Comparison of ENCODE assay signal across 8 cellular contexts in the genomic region with DNA sequence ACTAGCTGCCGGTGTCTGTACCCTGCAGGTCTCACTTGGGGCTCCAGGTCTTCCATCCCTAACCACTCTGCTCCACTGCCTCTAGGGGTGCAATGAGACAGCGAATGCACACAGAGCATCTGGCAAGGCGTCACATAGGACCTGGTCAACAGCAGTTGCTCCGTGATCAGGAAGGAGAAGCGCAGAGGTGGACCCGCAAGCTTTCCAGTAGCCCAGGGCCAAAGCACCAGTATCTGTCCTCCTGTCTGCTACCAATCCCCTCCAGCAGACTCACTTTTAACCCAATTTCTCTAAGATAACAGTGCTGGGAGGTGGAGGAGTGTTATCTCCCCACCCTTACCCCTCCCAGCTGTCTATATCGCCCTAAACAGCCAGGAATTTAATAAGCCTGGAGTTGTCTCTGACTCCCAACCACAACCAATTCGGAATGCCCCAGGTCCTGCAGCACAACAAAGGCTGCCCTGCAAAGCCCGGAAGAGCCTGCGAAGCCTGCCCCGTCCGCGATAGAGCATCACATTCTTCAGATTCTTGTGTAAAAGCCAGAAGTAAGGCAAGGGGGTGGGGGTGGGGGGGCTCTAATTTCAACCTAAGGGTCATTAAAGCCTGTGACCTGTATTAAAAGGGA. TPM values are rescaled to one million over a fixed set of nuclear protein-coding genes. Genes with fewer than 3 reads are reported as not detected.
A peak's percentile ranks its signal among the peaks of the same experiment; 100 is the strongest.
DNase-seq lines count a peak whose midpoint lies in the region; ATAC-seq, FAIRE-seq and TF ChIP-seq lines count a peak whose summit lies in the region.

No MANE protein-coding gene starts in this region.

- H3K36me3 ChIP-seq in CD4-positive, CD25-positive, alpha-beta regulatory T cell (ENCODE audit: control insufficient read depth, insufficient read depth, low read length) = peaks cover 25% of the 10 kb centered on the region
- peaks cover 77% of the 10 kb centered on the region for H3K36me3 ChIP-seq in MG63
- peaks cover 0 to 9% of the 10 kb centered on the region in 2 donors for H3K36me3 ChIP-seq in kidney (ENCODE audit: control insufficient read depth in 1 of 2, insufficient read depth in 2 of 2, low read length in 2 of 2)
- H3K36me3 ChIP-seq in thymus (ENCODE audit: control insufficient read depth, insufficient read depth) = peaks cover 38% of the 10 kb centered on the region

- no peaks in the 10 kb centered on the region for H3K9me3 ChIP-seq in CD4-positive, CD25-positive, alpha-beta regulatory T cell (ENCODE audit: control insufficient read depth in 2 of 2, low read length in 2 of 2)
- no peaks in the 10 kb centered on the region for H3K9me3 ChIP-seq in MG63
- no peaks in the 10 kb centered on the region for H3K9me3 ChIP-seq in kidney (ENCODE audit: control insufficient read depth in 1 of 2, low read length in 2 of 2)
- H3K9me3 ChIP-seq in thymus (ENCODE audit: control insufficient read depth) = no peaks in the 10 kb centered on the region

- no peaks in the 10 kb centered on the region for H3K9me3 Mint-ChIP-seq in CD4-positive, CD25-positive, alpha-beta regulatory T cell
- no peaks in the 10 kb centered on the region for H3K9me3 Mint-ChIP-seq in brain

- H3K27ac Mint-ChIP-seq in CD4-positive, CD25-positive, alpha-beta regulatory T cell = peak overlapping the region; percentile 91 to 99 (median 93)
- H3K27ac Mint-ChIP-seq in brain = peak overlapping the region in 4 of 5 experiments; percentile 33 to 91 (median 86)

- peak overlapping the region; percentile 82 for H3K4me3 ChIP-seq in CD4-positive, CD25-positive, alpha-beta regulatory T cell (ENCODE audit: low read depth, low read length)
- H3K4me3 ChIP-seq in MG63 (no peak overlapping the region), kidney (ENCODE audit: low read length in 2 of 2) (no peak overlapping the region), thymus (ENCODE audit: low read length) (no peak overlapping the region)

- 87% methylated on average over 13 of the region's 13 CpGs for WGBS in thymus

- peak overlapping the region in 1 of 2 donors; percentile 68 for H3K9ac ChIP-seq in kidney (ENCODE audit: low read length in 2 of 2)

- ATAC-seq in CD4-positive, CD25-positive, alpha-beta regulatory T cell (ENCODE audit: low read depth in 2 of 2) = no peak
- ATAC-seq in GM21717 (IDR thresholded peaks at IDR 0.05; ENCODE audit: unreplicated experiment) = no peak

- H3K4me3 Mint-ChIP-seq in CD4-positive, CD25-positive, alpha-beta regulatory T cell = peak overlapping the region; percentile 80 to 93 (median 90)
- H3K4me3 Mint-ChIP-seq in brain = peak overlapping the region in 1 of 5 experiments; percentile 51

- intact Hi-C loops in kidney (cut with DNase I) = no loop called here

- no peak for FAIRE-seq in kidney (lab: Jason Lieb, UNC)

- H3K27me3 Mint-ChIP-seq in CD4-positive, CD25-positive, alpha-beta regulatory T cell = no peaks in the 10 kb centered on the region
- no peaks in the 10 kb centered on the region for H3K27me3 Mint-ChIP-seq in brain

- H3K4me1 ChIP-seq in CD4-positive, CD25-positive, alpha-beta regulatory T cell (ENCODE audit: control insufficient read depth, insufficient read depth, low read length, poor library complexity, severe bottlenecking) = peaks cover 100% of the 10 kb centered on the region
- H3K4me1 ChIP-seq in kidney (ENCODE audit: control insufficient read depth in 1 of 2, insufficient read depth in 1 of 2, low read depth in 1 of 2, low read length in 2 of 2) (peaks cover 80 to 86% of the 10 kb centered on the region in 2 donors), thymus (ENCODE audit: control insufficient read depth, insufficient read depth, low read length) (peaks cover 54% of the 10 kb centered on the region)

- TF ChIP-seq CTCF in brain (conservative IDR thresholded peaks at IDR 0.05) (no peak), kidney (IDR thresholded peaks at IDR 0.05; ENCODE audit: borderline replicate concordance, extremely low read depth, insufficient read depth) (no peak)

- H3K36me3 Mint-ChIP-seq in CD4-positive, CD25-positive, alpha-beta regulatory T cell = peaks cover 25% of the 10 kb centered on the region
- H3K36me3 Mint-ChIP-seq in brain = no peaks in the 10 kb centered on the region

- H3K27me3 ChIP-seq in CD4-positive, CD25-positive, alpha-beta regulatory T cell (ENCODE audit: control insufficient read depth, insufficient read depth, low read length) = no peaks in the 10 kb centered on the region
- H3K27me3 ChIP-seq in MG63 (no peaks in the 10 kb centered on the region), thymus (ENCODE audit: control insufficient read depth, insufficient read depth) (no peaks in the 10 kb centered on the region)

- peaks cover 45 to 98% (median 76%) of the 10 kb centered on the region in 4 donors for H3K4me1 Mint-ChIP-seq in CD4-positive, CD25-positive, alpha-beta regulatory T cell
- peaks cover 87% of the 10 kb centered on the region for H3K4me1 Mint-ChIP-seq in brain

- DNase-seq in CD4-positive, CD25-positive, alpha-beta regulatory T cell = no peak
- DNase-seq in MG63 (peak; percentile 46), kidney (no peak), NCI-H524 (lab: John Stamatoyannopoulos, UW) (no peak), inferior parietal cortex (ENCODE audit: extremely low spot score) (no peak)

- H3K27ac ChIP-seq in CD4-positive, CD25-positive, alpha-beta regulatory T cell (ENCODE audit: insufficient read depth, low read length, poor library complexity, severe bottlenecking) = peak overlapping the region; percentile 96
- peak overlapping the region; percentile 87 to 89 for H3K27ac ChIP-seq in kidney (ENCODE audit: low read depth in 2 of 2, low read length in 2 of 2)
- peak overlapping the region; percentile 67 for H3K27ac ChIP-seq in thymus (ENCODE audit: low read depth)

RNA-seq across cellular contexts. Expression of a gene that starts 19.3 kb away (rescaled TPM):
- 1,341 TPM for total RNA-seq in CD4-positive, CD25-positive, alpha-beta regulatory T cell
- 10 to 100 TPM; 80.0 to 98.9 (median 93.4) TPM for polyA plus RNA-seq in CD4-positive, CD25-positive, alpha-beta regulatory T cell
- total RNA-seq in MG63 (2014; rRNA removed; shearing (Covaris generic); ENCODE audit: low replicate concordance) = 323 and 380 TPM in 2 replicates
- polyA plus RNA-seq in brain (ENCODE audit: insufficient read depth, low read depth, low replicate concordance) (236 TPM), kidney (ENCODE audit: insufficient read depth, low read depth, low replicate concordance) (85.2 TPM), thymus (155 TPM)
- 655 TPM for total RNA-seq in kidney
